ENCODE assay signal across 19 cellular contexts in genomic region chr22:47304191-47304831, GRCh38.
DNase-seq lines count a peak whose midpoint lies in the region; ATAC-seq, FAIRE-seq and TF ChIP-seq lines count a peak whose summit lies in the region.
"Had no signal": no experiment of that assay in that cellular context is flagged by ENCODE, and none has a peak within 500 bp of the region (broad histone marks: within the 10 kb centered on the region; RNA-seq: fewer than 3 reads in every experiment).

No MANE protein-coding gene starts in this region.

- H3K4me1 ChIP-seq in kidney (ENCODE audit: control insufficient read depth in 1 of 2, insufficient read depth in 1 of 2, low read depth in 1 of 2, low read length in 2 of 2) (no peaks in the 10 kb centered on the region), foreskin keratinocyte (no peaks in the 10 kb centered on the region)

- H3K27me3 ChIP-seq in MG63 (no peaks in the 10 kb centered on the region), foreskin keratinocyte (no peaks in the 10 kb centered on the region)

- H3K9me3 ChIP-seq in kidney (ENCODE audit: control insufficient read depth in 1 of 2, low read length in 2 of 2): no peaks in the 10 kb centered on the region
- no peaks in the 10 kb centered on the region for H3K9me3 ChIP-seq in MG63

- intact Hi-C loops in kidney (cut with DNase I): no loop called here
- intact Hi-C loops in posterior vena cava (cut with DNase I): no loop called here

- no peaks in the 10 kb centered on the region for H3K36me3 ChIP-seq in kidney (ENCODE audit: control insufficient read depth in 1 of 2, insufficient read depth in 2 of 2, low read length in 2 of 2)
- H3K36me3 ChIP-seq in MG63: no peaks in the 10 kb centered on the region

- H3K9ac ChIP-seq in kidney (ENCODE audit: low read length in 2 of 2): no peak overlapping the region

- no peak for TF ChIP-seq CTCF in kidney (IDR thresholded peaks at IDR 0.05; ENCODE audit: borderline replicate concordance, extremely low read depth, insufficient read depth)
- TF ChIP-seq CTCF in foreskin keratinocyte (conservative IDR thresholded peaks at IDR 0.05): no peak

- no peak overlapping the region for H3K27ac ChIP-seq in kidney (ENCODE audit: low read depth in 2 of 2, low read length in 2 of 2)
- no peak overlapping the region for H3K27ac ChIP-seq in foreskin keratinocyte

- DNase-seq in D341Med (ENCODE audit: low spot score) (peak; percentile 16), GM03348 (ENCODE audit: low spot score) (peak; percentile 6), kidney (peak; percentile 65), posterior vena cava (ENCODE audit: low spot score) (peak; percentile 78), MG63 (no peak), foreskin keratinocyte (no peak), DMS114 treated with DMSO at 0.1 percent for 48 hours (lab: John Stamatoyannopoulos, UW; ENCODE audit: unreplicated experiment) (no peak)
- DNase-seq: CD4-positive, CD25-positive, alpha-beta regulatory T cell; DMS 273 treated with DMSO at 0.1 percent for 48 hours; DND-41; MM.1S; NCI-H1048; NCI-H1417 treated with DMSO at 0.1 percent for 48 hours; NCI-H187; NCI-H446; NCI-H526 had no signal

- no peak overlapping the region for H3K4me3 ChIP-seq in kidney (ENCODE audit: low read length in 2 of 2)
- no peak overlapping the region for H3K4me3 ChIP-seq in MG63

- ATAC-seq in HG02623 (IDR thresholded peaks at IDR 0.05; ENCODE audit: unreplicated experiment) (no peak), foreskin keratinocyte (no peak)

- no peak for FAIRE-seq in kidney (lab: Jason Lieb, UNC)
- FAIRE-seq: GM12891, H1 had no signal

Comparison
In these comparisons a context has a peak if more than half of its experiments do, and no peak if none do; other contexts are left out.
1. DNase-seq: peak in D341Med (single experiment), GM03348 (single experiment), kidney (single experiment) and posterior vena cava (single experiment); none in MG63 (single experiment), foreskin keratinocyte (0 of 2) and DMS114 treated with DMSO at 0.1 percent for 48 hours (single experiment).